In genomic region chr15:98855815-98856539, GRCh38 we compare ENCODE assay signal across 13 cellular contexts.
DNase-seq lines count a peak whose midpoint lies in the region; ATAC-seq, FAIRE-seq and TF ChIP-seq lines count a peak whose summit lies in the region.
"Had no signal": no experiment of that assay in that cellular context is flagged by ENCODE, and none has a peak within 500 bp of the region (broad histone marks: within the 10 kb centered on the region; RNA-seq: fewer than 3 reads in every experiment).

No MANE protein-coding gene starts in this region.

- H3K4me1 ChIP-seq in IMR-90 (ENCODE audit: control insufficient read depth, insufficient read depth, low read length) (peaks cover 44% of the 10 kb centered on the region), H1 (replicated peaks in 1 of 4; ENCODE audit: control insufficient read depth in 3 of 4, insufficient read depth in 4 of 4, low read length in 3 of 4) (peaks cover 17 to 34% (median 27%) of the 10 kb centered on the region in 4 experiments), spleen (peaks cover 13 to 84% (median 50%) of the 10 kb centered on the region in 6 donors)

- H3K18ac ChIP-seq in IMR-90 (ENCODE audit: low read depth, low read length) (peak overlapping the region; percentile 92), H1 (ENCODE audit: extremely low read depth, low read length) (no peak overlapping the region)

- H3K36me3 ChIP-seq in IMR-90 (ENCODE audit: control insufficient read depth, insufficient read depth, low read length) (no peaks in the 10 kb centered on the region), H1 (ENCODE audit: control insufficient read depth in 2 of 4, insufficient read depth in 4 of 4, low read length in 3 of 4) (no peaks in the 10 kb centered on the region), spleen (no peaks in the 10 kb centered on the region)

- H2BK15ac ChIP-seq in IMR-90 (ENCODE audit: low read depth, low read length) (peak overlapping the region; percentile 71; the same call in 2 of the 3 replicates), H1 (ENCODE audit: low read length) (no peak overlapping the region)

- H3K9ac ChIP-seq in IMR-90 (ENCODE audit: low read depth, low read length): peak overlapping the region; percentile 60
- no peak overlapping the region; a peak in 1 of 7 replicates for H3K9ac ChIP-seq in H1 (replicated peaks in 1 of 4; ENCODE audit: extremely low read depth in 1 of 4, low read depth in 3 of 4, low read length in 3 of 4)

- dilution Hi-C loops in IMR-90 (cut with HindIII; ENCODE audit: low sequenced_read_pairs, unreplicated experiment): no loop called here

- H3K23ac ChIP-seq in IMR-90 (ENCODE audit: low read depth, low read length): peak overlapping the region; percentile 96
- H3K23ac ChIP-seq in H1 (ENCODE audit: insufficient read length): no peak overlapping the region

- peaks cover 6% of the 10 kb centered on the region for H3K23me2 ChIP-seq in H1 (ENCODE audit: low read depth, low read length)

- H4K5ac ChIP-seq in IMR-90 (ENCODE audit: low read depth, low read length) (peak overlapping the region; percentile 85), H1 (ENCODE audit: insufficient read length, low read depth, low read length) (peak overlapping the region; percentile 9)

- no peak overlapping the region for H3K4me3 ChIP-seq in IMR-90 (ENCODE audit: insufficient read depth, low read depth, low read length)
- no peak overlapping the region for H3K4me3 ChIP-seq in H1 (ENCODE audit: extremely low read depth in 1 of 4, insufficient read depth in 2 of 4, low read depth in 3 of 4, low read length in 4 of 4)
- H3K4me3 ChIP-seq in spleen: no peak overlapping the region
- H3K4me3 ChIP-seq: hepatocyte had no signal

- H2BK5ac ChIP-seq in IMR-90 (ENCODE audit: low read depth, low read length, poor library complexity, severe bottlenecking) (peak overlapping the region; percentile 87), H1 (ENCODE audit: low read depth, low read length) (no peak overlapping the region; the same call in 1 of the 2 replicates)

- peaks cover 19% of the 10 kb centered on the region for H3K9me1 ChIP-seq in IMR-90 (ENCODE audit: insufficient read depth, low read length)

- H3K56ac ChIP-seq in IMR-90 (ENCODE audit: extremely low read depth, insufficient read depth, low read length) (peak overlapping the region; percentile 90), H1 (replicated peaks; ENCODE audit: insufficient read length, low read depth, low read length) (no peak overlapping the region)

- CTCF ChIA-PET in IMR-90 (lab: Yijun Ruan, JAX): interaction anchor here (0.7 to 1.3 kb wide), 5 partner anchors 10 to 220 kb away, joined by 3 to 4 read pairs (median 3); no protein-coding TSS in a partner anchor
- CTCF ChIA-PET in H1 (lab: Charles Lee; ENCODE audit: partially characterized antibody): interaction anchor here (0.6 to 5.6 kb wide), 13 partner anchors 9 to 337 kb away, joined by 3 to 46 read pairs (median 5); no protein-coding TSS in a partner anchor

- H2AK5ac ChIP-seq in IMR-90 (ENCODE audit: low read depth, low read length): peak overlapping the region; percentile 94
- H2AK5ac ChIP-seq in H1 (ENCODE audit: low read depth, low read length): no peak overlapping the region

- H3K27ac Mint-ChIP-seq in nephron: peak overlapping the region; percentile 52 to 89 (median 87)
- H3K27ac Mint-ChIP-seq in type B pancreatic cell: peak overlapping the region; percentile 37

- H3K27me3 Mint-ChIP-seq in nephron (ENCODE audit: low read depth): no peaks in the 10 kb centered on the region
- no peaks in the 10 kb centered on the region for H3K27me3 Mint-ChIP-seq in type B pancreatic cell

- H3K36me3 Mint-ChIP-seq in nephron (ENCODE audit: low read depth) (no peaks in the 10 kb centered on the region), type B pancreatic cell (no peaks in the 10 kb centered on the region)

- H4K91ac ChIP-seq in IMR-90 (ENCODE audit: insufficient read depth, low read depth, low read length) (peak overlapping the region; percentile 93), H1 (replicated peaks; ENCODE audit: insufficient read length, low read length) (peak overlapping the region; percentile 27)

- TF ChIP-seq EP300 in H1 (IDR thresholded peaks at IDR 0.05; ENCODE audit: borderline replicate concordance in 1 of 2, low read depth in 2 of 2, low read length in 2 of 2): no peak

- H4K20me1 ChIP-seq in IMR-90 (ENCODE audit: insufficient read depth, low read length): peaks cover 22% of the 10 kb centered on the region
- H4K20me1 ChIP-seq in H1 (replicated peaks in 1 of 2; ENCODE audit: control insufficient read depth in 1 of 2, insufficient read depth in 2 of 2, low read length in 2 of 2): peaks cover 6 to 20% of the 10 kb centered on the region in 2 experiments

- TF ChIP-seq POLR2A in IMR-90 (IDR thresholded peaks at IDR 0.05; ENCODE audit: low read depth, low read length) (no peak), H1 (IDR thresholded peaks at IDR 0.05; ENCODE audit: control extremely low read depth in 1 of 2, low read depth in 2 of 2, low read length in 2 of 2) (no peak), spleen (IDR thresholded peaks at IDR 0.05) (no peak)

- H3K79me1 ChIP-seq in IMR-90 (ENCODE audit: low read depth in 1 of 2, low read length in 2 of 2): peaks cover 26 to 82% of the 10 kb centered on the region in 2 experiments
- peaks cover 7% of the 10 kb centered on the region for H3K79me1 ChIP-seq in H1 (ENCODE audit: low read depth, low read length)

- peaks cover 19 to 94% of the 10 kb centered on the region in 2 experiments for H3K79me2 ChIP-seq in H1 (ENCODE audit: control insufficient read depth in 1 of 2, insufficient read depth in 2 of 2, low read length in 2 of 2)

- in situ Hi-C loops in IMR-90 (cut with MboI; ENCODE audit: low sequenced_read_pairs): no loop called here

- H4K8ac ChIP-seq in IMR-90 (ENCODE audit: low read depth in 2 of 2, low read length in 2 of 2): peak overlapping the region; percentile 47 to 86
- H4K8ac ChIP-seq in H1 (ENCODE audit: extremely low read depth, insufficient read depth, low read length): no peak overlapping the region

- 79% methylated on average over 4 of the region's 10 CpGs; no CpG with 5 or more reads in 1 of the 2 experiments for WGBS in IMR-90 (ENCODE audit: extremely low coverage in 2 of 2, insufficient read length in 1 of 2), 2 experiments
- WGBS in H1 (ENCODE audit: extremely low coverage in 1 of 2, insufficient coverage in 1 of 2, insufficient read length in 1 of 2, insufficient replicate concordance in 2 of 2, low coverage in 1 of 2, low lambda C conversion rate in 2 of 2, missing lambda C conversion rate in 1 of 2), 2 experiments: 81% methylated on average over 10 of the region's 10 CpGs; no CpG with 5 or more reads in 1 of the 2 experiments
- WGBS in spleen, 5 donors: 73 to 90% (median 83%) methylated on average over 8 to 10 of the region's 10 CpGs

- H3K9me3 ChIP-seq in IMR-90 (ENCODE audit: control insufficient read depth, insufficient read depth, low read length) (no peaks in the 10 kb centered on the region), H1 (ENCODE audit: insufficient read depth in 2 of 2, low read depth in 1 of 2, low read length in 1 of 2) (no peaks in the 10 kb centered on the region), spleen (no peaks in the 10 kb centered on the region)

- no peak overlapping the region for H2BK12ac ChIP-seq in H1 (ENCODE audit: low read depth, low read length)

- H3K14ac ChIP-seq in IMR-90 (replicated peaks; ENCODE audit: low read depth, low read length) (peak overlapping the region; percentile 94), H1 (ENCODE audit: insufficient read length) (no peak overlapping the region)

- POLR2A ChIA-PET in IMR-90 (lab: Charles Lee; ENCODE audit: unreplicated experiment): interaction anchor here (0.6 kb wide), 2 partner anchors 207 to 209 kb away, joined by 3 to 4 read pairs; no protein-coding TSS in a partner anchor
- POLR2A ChIA-PET in H1 (lab: Charles Lee; ENCODE audit: partially characterized antibody): interaction anchor here (1.5 to 1.8 kb wide), 2 partner anchors 11 to 55 kb away, joined by 4 to 6 read pairs; no protein-coding TSS in a partner anchor

- H3K27me3 ChIP-seq in IMR-90 (ENCODE audit: control insufficient read depth, insufficient read depth, low read length) (no peaks in the 10 kb centered on the region), H1 (replicated peaks in 1 of 4; ENCODE audit: control insufficient read depth in 3 of 4, extremely low read depth in 1 of 4, insufficient read depth in 3 of 4, low read length in 3 of 4) (no peaks in the 10 kb centered on the region), spleen (replicated peaks in 1 of 7) (no peaks in the 10 kb centered on the region)
- H3K27me3 ChIP-seq: hepatocyte had no signal

- H3K9me3 Mint-ChIP-seq in nephron: no peaks in the 10 kb centered on the region
- H3K9me3 Mint-ChIP-seq in type B pancreatic cell: no peaks in the 10 kb centered on the region
- H3K9me3 Mint-ChIP-seq: CD8-positive, alpha-beta T cell had no signal

- no peak for TF ChIP-seq CTCF in IMR-90 (conservative IDR thresholded peaks at IDR 0.05; ENCODE audit: low read depth, low read length)
- no peak for TF ChIP-seq CTCF in H1 (IDR thresholded peaks at IDR 0.05; ENCODE audit: control extremely low read depth in 1 of 3, insufficient read depth in 1 of 3, low read depth in 1 of 3, low read length in 3 of 3)
- no peak for TF ChIP-seq CTCF in nephron (IDR thresholded peaks at IDR 0.05; ENCODE audit: unreplicated experiment in 3 of 3)
- no peak for TF ChIP-seq CTCF in type B pancreatic cell (conservative IDR thresholded peaks at IDR 0.05)
- TF ChIP-seq CTCF in spleen (IDR thresholded peaks at IDR 0.05 in 8 of 11, conservative IDR thresholded peaks at IDR 0.05 in 3 of 11): no peak

- H2AK9ac ChIP-seq in IMR-90 (replicated peaks; ENCODE audit: low read depth, low read length, poor library complexity): peak overlapping the region; percentile 6

- H3K4me2 ChIP-seq in IMR-90 (ENCODE audit: low read depth, low read length) (peak overlapping the region; percentile 67), H1 (ENCODE audit: insufficient read depth in 1 of 2, low read depth in 2 of 2, low read length in 2 of 2) (no peak overlapping the region)
- H3K4me2 ChIP-seq: hepatocyte had no signal

- H3K4me3 Mint-ChIP-seq in nephron (no peak overlapping the region), type B pancreatic cell (peak overlapping the region; percentile 27)
- H3K4me3 Mint-ChIP-seq: CD8-positive, alpha-beta T cell had no signal

- intact Hi-C loops in IMR-90 (cut with micrococcal nuclease): loop anchor here (1.0 to 2.0 kb wide), 3 partner anchors 21 to 48 kb away; no protein-coding TSS in a partner anchor
- intact Hi-C loops in spleen (cut with DNase I; ENCODE audit: low total_unique reads): no loop called here

- FAIRE-seq in H1 (lab: Jason Lieb, UNC): no peak
- FAIRE-seq: GM19239 had no signal

- BruUV-seq in IMR-90 (replicated peaks; lab: Mats Ljungman, UMichigan): no TSS peak

- H2BK20ac ChIP-seq in IMR-90 (ENCODE audit: low read depth, low read length) (peak overlapping the region; percentile 94), H1 (ENCODE audit: low read length) (no peak overlapping the region)

- H2BK120ac ChIP-seq in IMR-90 (ENCODE audit: low read depth, low read length) (peak overlapping the region; percentile 95), H1 (replicated peaks; ENCODE audit: low read depth, low read length) (no peak overlapping the region)

- H2AFZ ChIP-seq in IMR-90 (replicated peaks; ENCODE audit: low read length, poor library complexity) (no peak overlapping the region), H1 (ENCODE audit: low read length) (no peak overlapping the region)
- H2AFZ ChIP-seq: hepatocyte had no signal

- H3K4me1 Mint-ChIP-seq in nephron: peaks cover 72% of the 10 kb centered on the region
- H3K4me1 Mint-ChIP-seq in type B pancreatic cell (ENCODE audit: unreplicated experiment): peaks cover 71% of the 10 kb centered on the region

- no peak for TF ChIP-seq RAD21 in IMR-90 (IDR thresholded peaks at IDR 0.05; ENCODE audit: low read length)
- TF ChIP-seq RAD21 in H1 (IDR thresholded peaks at IDR 0.05 in 1 of 2, conservative IDR thresholded peaks at IDR 0.05 in 1 of 2; ENCODE audit: low read depth in 2 of 2, low read length in 2 of 2): no peak

- DNase-seq in IMR-90: no peak
- DNase-seq in H1 (ENCODE audit: low read depth in 1 of 2, low spot score in 2 of 2): no peak
- DNase-seq in type B pancreatic cell (ENCODE audit: extremely low spot score, unreplicated experiment): no peak
- no peak for DNase-seq in spleen
- no peak for DNase-seq in DMS79 treated with DMSO at 0.1 percent for 48 hours (lab: John Stamatoyannopoulos, UW)
- DNase-seq: activated naive CD4-positive, alpha-beta T cell; CD8-positive, alpha-beta T cell; NCI-H1694 treated with DMSO at 0.1 percent for 48 hours had no signal

- H3K27ac ChIP-seq in IMR-90 (ENCODE audit: insufficient read depth, low read length): peak overlapping the region; percentile 97
- H3K27ac ChIP-seq in H1 (ENCODE audit: low read depth, low read length): no peak overlapping the region
- no peak overlapping the region for H3K27ac ChIP-seq in spleen
- H3K27ac ChIP-seq: hepatocyte had no signal

- H3K4ac ChIP-seq in IMR-90 (ENCODE audit: low read depth, low read length): peak overlapping the region; percentile 96
- no peak overlapping the region for H3K4ac ChIP-seq in H1 (replicated peaks; ENCODE audit: insufficient read length, low read depth, low read length)

- ATAC-seq in IMR-90 (ENCODE audit: low read depth): no peak
- no peak for ATAC-seq in GM19452 (IDR thresholded peaks at IDR 0.05; ENCODE audit: unreplicated experiment)
- ATAC-seq: CD8-positive, alpha-beta T cell; Right ventricle myocardium inferior had no signal
